In genomic region chr4:60463846-60464502, GRCh38 we compare ENCODE assay signal across 10 cellular contexts.
DNase-seq lines count a peak whose midpoint lies in the region; ATAC-seq lines count a peak whose summit lies in the region.
"Had no signal": no experiment of that assay in that cellular context is flagged by ENCODE, and none has a peak within 500 bp of the region (broad histone marks: within the 10 kb centered on the region; RNA-seq: fewer than 3 reads in every experiment).

No MANE protein-coding gene starts in this region.

- H4K8ac ChIP-seq in trophoblast cell (ENCODE audit: low read depth, low read length), result no peak overlapping the region

- no CpG with 5 or more reads among the region's 4 CpGs for WGBS in trophoblast cell (ENCODE audit: extremely low coverage, insufficient coverage, insufficient read length)

- no peaks in the 10 kb centered on the region for H3K36me3 ChIP-seq in trophoblast cell (ENCODE audit: control insufficient read depth in 1 of 2, insufficient read depth in 2 of 2, low read length in 2 of 2)

- no peak overlapping the region for H3K27ac ChIP-seq in trophoblast cell (ENCODE audit: low read depth, low read length)

- no peak overlapping the region for H2BK12ac ChIP-seq in trophoblast cell (ENCODE audit: low read length)

- no peak overlapping the region for H2BK120ac ChIP-seq in trophoblast cell (ENCODE audit: insufficient read depth, low read length, poor library complexity)

- no peak overlapping the region for H3K4ac ChIP-seq in trophoblast cell (ENCODE audit: low read depth, low read length)

- DNase-seq in NCI-H748 (lab: John Stamatoyannopoulos, UW; ENCODE audit: unreplicated experiment) (peak; percentile 10), NCI-H748 treated with DMSO at 0.1 percent for 48 hours (lab: John Stamatoyannopoulos, UW) (no peak), amniotic epithelial cell (ENCODE audit: low read depth) (peak; percentile 10), trophoblast cell (peak in 1 of 2 donors; percentile 59), activated gamma-delta T cell (lab: John Stamatoyannopoulos, UW) (no peak), AML-193 (lab: John Stamatoyannopoulos, UW) (no peak), medulla oblongata (ENCODE audit: extremely low spot score) (no peak)
- DNase-seq: C1 segment of cervical spinal cord, nucleus accumbens had no signal

- H3K23ac ChIP-seq in trophoblast cell (ENCODE audit: low read length), result no peak overlapping the region

- no peak overlapping the region for H3K9ac ChIP-seq in trophoblast cell (ENCODE audit: low read length)

- H4K91ac ChIP-seq in trophoblast cell (ENCODE audit: low read depth, low read length), result no peak overlapping the region

- no peak overlapping the region for H3K4me3 ChIP-seq in trophoblast cell (ENCODE audit: low read depth, low read length)

- ATAC-seq in HG03469 (IDR thresholded peaks at IDR 0.05; ENCODE audit: unreplicated experiment), result peak; percentile 50

- no peaks in the 10 kb centered on the region for H3K79me2 ChIP-seq in trophoblast cell (ENCODE audit: control insufficient read depth, insufficient read depth, low read length, poor library complexity)

- no peak overlapping the region for H2BK5ac ChIP-seq in trophoblast cell (ENCODE audit: low read depth, low read length, poor library complexity)

- no peaks in the 10 kb centered on the region for H3K27me3 ChIP-seq in trophoblast cell (ENCODE audit: insufficient read depth, low read length)

- H3K4me1 ChIP-seq in trophoblast cell (ENCODE audit: control insufficient read depth in 1 of 2, insufficient read depth in 2 of 2, low read length in 2 of 2), result no peaks in the 10 kb centered on the region

- no peak overlapping the region for H3K18ac ChIP-seq in trophoblast cell (ENCODE audit: low read length)

- H4K12ac ChIP-seq in trophoblast cell (ENCODE audit: low read depth, low read length), result peak overlapping the region; percentile 4

- no peak overlapping the region for H3K4me2 ChIP-seq in trophoblast cell (ENCODE audit: low read length)

- H2AFZ ChIP-seq in trophoblast cell (ENCODE audit: insufficient read depth, low read length, poor library complexity), result no peak overlapping the region

- peak overlapping the region; percentile 6 for H2AK5ac ChIP-seq in trophoblast cell (ENCODE audit: low read length)

- H3K79me1 ChIP-seq in trophoblast cell (ENCODE audit: low read length), result peaks cover 2% of the 10 kb centered on the region

- no peak overlapping the region for H3K14ac ChIP-seq in trophoblast cell (ENCODE audit: low read length)

- no peaks in the 10 kb centered on the region for H3K9me3 ChIP-seq in trophoblast cell (ENCODE audit: insufficient read depth, low read depth, low read length)

Comparison
In these comparisons a context has a peak if more than half of its experiments do, and no peak if none do; other contexts are left out.
1. DNase-seq: peak in NCI-H748 (single experiment) and amniotic epithelial cell (single experiment); none in NCI-H748 treated with DMSO at 0.1 percent for 48 hours (single experiment), activated gamma-delta T cell (single experiment), AML-193 (0 of 2) and medulla oblongata (single experiment).